ENCODE assay signal across 1 cellular context in the genomic region with DNA sequence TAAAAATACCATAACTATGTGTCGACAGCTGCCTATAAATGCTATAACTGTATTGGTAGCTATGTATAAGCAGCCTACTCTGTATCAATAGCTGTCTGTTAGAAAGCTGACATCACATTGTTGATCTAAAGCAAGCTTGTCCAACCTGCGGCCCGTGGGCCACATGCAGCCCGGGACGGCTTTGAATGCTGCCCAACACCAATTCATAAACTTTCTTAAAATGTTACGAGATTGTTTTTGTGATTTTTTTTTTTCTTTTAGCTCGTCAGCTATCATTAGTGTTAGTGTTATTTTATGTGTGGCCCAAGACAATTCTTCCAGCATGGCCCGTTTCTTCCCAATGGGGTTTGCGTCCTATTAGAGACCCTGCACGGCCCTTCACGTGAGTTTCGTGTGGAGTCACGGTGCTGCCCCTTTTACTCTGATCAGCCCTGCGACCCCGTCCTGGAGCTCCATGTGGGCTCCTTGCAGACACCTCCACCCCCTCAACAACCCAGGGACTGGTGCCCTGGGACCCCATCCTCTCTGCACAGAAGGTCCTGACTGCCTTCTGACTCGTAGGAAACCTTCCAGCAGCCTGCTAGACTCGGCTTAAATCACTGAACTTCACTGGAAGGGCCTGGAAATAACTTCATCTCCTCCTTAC.
TF ChIP-seq lines count a peak whose summit lies in the region.

No MANE protein-coding gene starts in this region.

TF ChIP-seq in HCT116, 20 proteins besides CTCF, POLR2A, EP300 and RAD21 (continued from another document):
- no peak for TF ChIP-seq ZBTB33 (IDR thresholded peaks at IDR 0.05; ENCODE audit: extremely low read depth, insufficient replicate concordance, low read length)
- no peak for TF ChIP-seq EZH2 (IDR thresholded peaks at IDR 0.05)
- TF ChIP-seq, protein P1, sequence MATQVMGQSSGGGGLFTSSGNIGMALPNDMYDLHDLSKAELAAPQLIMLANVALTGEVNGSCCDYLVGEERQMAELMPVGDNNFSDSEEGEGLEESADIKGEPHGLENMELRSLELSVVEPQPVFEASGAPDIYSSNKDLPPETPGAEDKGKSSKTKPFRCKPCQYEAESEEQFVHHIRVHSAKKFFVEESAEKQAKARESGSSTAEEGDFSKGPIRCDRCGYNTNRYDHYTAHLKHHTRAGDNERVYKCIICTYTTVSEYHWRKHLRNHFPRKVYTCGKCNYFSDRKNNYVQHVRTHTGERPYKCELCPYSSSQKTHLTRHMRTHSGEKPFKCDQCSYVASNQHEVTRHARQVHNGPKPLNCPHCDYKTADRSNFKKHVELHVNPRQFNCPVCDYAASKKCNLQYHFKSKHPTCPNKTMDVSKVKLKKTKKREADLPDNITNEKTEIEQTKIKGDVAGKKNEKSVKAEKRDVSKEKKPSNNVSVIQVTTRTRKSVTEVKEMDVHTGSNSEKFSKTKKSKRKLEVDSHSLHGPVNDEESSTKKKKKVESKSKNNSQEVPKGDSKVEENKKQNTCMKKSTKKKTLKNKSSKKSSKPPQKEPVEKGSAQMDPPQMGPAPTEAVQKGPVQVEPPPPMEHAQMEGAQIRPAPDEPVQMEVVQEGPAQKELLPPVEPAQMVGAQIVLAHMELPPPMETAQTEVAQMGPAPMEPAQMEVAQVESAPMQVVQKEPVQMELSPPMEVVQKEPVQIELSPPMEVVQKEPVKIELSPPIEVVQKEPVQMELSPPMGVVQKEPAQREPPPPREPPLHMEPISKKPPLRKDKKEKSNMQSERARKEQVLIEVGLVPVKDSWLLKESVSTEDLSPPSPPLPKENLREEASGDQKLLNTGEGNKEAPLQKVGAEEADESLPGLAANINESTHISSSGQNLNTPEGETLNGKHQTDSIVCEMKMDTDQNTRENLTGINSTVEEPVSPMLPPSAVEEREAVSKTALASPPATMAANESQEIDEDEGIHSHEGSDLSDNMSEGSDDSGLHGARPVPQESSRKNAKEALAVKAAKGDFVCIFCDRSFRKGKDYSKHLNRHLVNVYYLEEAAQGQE (IDR thresholded peaks at IDR 0.05; ENCODE audit: low read depth), result no peak
- TF ChIP-seq, protein P2, sequence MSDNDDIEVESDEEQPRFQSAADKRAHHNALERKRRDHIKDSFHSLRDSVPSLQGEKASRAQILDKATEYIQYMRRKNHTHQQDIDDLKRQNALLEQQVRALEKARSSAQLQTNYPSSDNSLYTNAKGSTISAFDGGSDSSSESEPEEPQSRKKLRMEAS (IDR thresholded peaks at IDR 0.05), result no peak
- no peak for TF ChIP-seq EGR1 (IDR thresholded peaks at IDR 0.05; ENCODE audit: low read depth)
- no peak for TF ChIP-seq ZNF274 (IDR thresholded peaks at IDR 0.05; ENCODE audit: low read depth, low read length)
- no peak for TF ChIP-seq ZFX (IDR thresholded peaks at IDR 0.05)
- TF ChIP-seq JUND (IDR thresholded peaks at IDR 0.05), result no peak
- TF ChIP-seq TCF7L2 (IDR thresholded peaks at IDR 0.05; ENCODE audit: borderline replicate concordance, extremely low read depth, insufficient read depth, insufficient read length), result no peak
- TF ChIP-seq POLR2AphosphoS5 (IDR thresholded peaks at IDR 0.05; ENCODE audit: low read depth, low read length), result no peak
- TF ChIP-seq EZH2phosphoT487 (IDR thresholded peaks at IDR 0.05; ENCODE audit: borderline replicate concordance), result no peak
- TF ChIP-seq CBX3 (IDR thresholded peaks at IDR 0.05; ENCODE audit: low read depth), result no peak
- TF ChIP-seq SP1 (IDR thresholded peaks at IDR 0.05; ENCODE audit: low read depth), result no peak
